ENCODE assay signal across 10 cellular contexts in genomic region chr3:57864853-57865252, GRCh38.
DNase-seq lines count a peak whose midpoint lies in the region; ATAC-seq and TF ChIP-seq lines count a peak whose summit lies in the region.
"Had no signal": no experiment of that assay in that cellular context is flagged by ENCODE, and none has a peak within 500 bp of the region (broad histone marks: within the 10 kb centered on the region; RNA-seq: fewer than 3 reads in every experiment).

No MANE protein-coding gene starts in this region.

- H3K36me3 ChIP-seq in right atrium auricular region, result peaks cover 14% of the 10 kb centered on the region
- peaks cover 0 to 29% of the 10 kb centered on the region in 2 donors for H3K36me3 ChIP-seq in adrenal gland (replicated peaks in 1 of 2)

- no peak for DNase-seq in right atrium auricular region (ENCODE audit: low spot score)
- DNase-seq in right cardiac atrium, result no peak
- DNase-seq in adrenal gland, result no peak
- DNase-seq in hepatic stellate cell (ENCODE audit: low spot score), result peak; percentile 13
- no peak for DNase-seq in activated T-cell treated with anti-CD3 and anti-CD28 coated beads, Interleukin-2, amount 50 U/mL, for 48 hours
- DNase-seq in stimulated activated CD4-positive, alpha-beta T cell treated with anti-CD3 and anti-CD28 coated beads, Interleukin-2, amount 100 ng/mL, for 48 hours, result no peak
- no peak for DNase-seq in activated naive CD4-positive, alpha-beta T cell treated with anti-CD3 and anti-CD28 coated beads, Interleukin-2, amount 50 U/mL, for 72 hours (ENCODE audit: low spot score in 2 of 2)
- DNase-seq: CD8-positive, alpha-beta memory T cell; T-cell had no signal

- H3K27ac ChIP-seq in right atrium auricular region, result no peak overlapping the region
- no peak overlapping the region for H3K27ac ChIP-seq in right cardiac atrium (ENCODE audit: low read length)
- no peak overlapping the region for H3K27ac ChIP-seq in adrenal gland

- H3K27me3 ChIP-seq in right atrium auricular region (no peaks in the 10 kb centered on the region), right cardiac atrium (ENCODE audit: control insufficient read depth, insufficient read depth) (no peaks in the 10 kb centered on the region), adrenal gland (no peaks in the 10 kb centered on the region)

- H3K9me3 ChIP-seq in right atrium auricular region (no peaks in the 10 kb centered on the region), right cardiac atrium (ENCODE audit: control insufficient read depth, low read length) (no peaks in the 10 kb centered on the region), adrenal gland (replicated peaks in 1 of 3) (no peaks in the 10 kb centered on the region)

- H3K27ac Mint-ChIP-seq in activated naive CD4-positive, alpha-beta T cell treated with anti-CD3 and anti-CD28 coated beads, Interleukin-2, amount 50 U/mL, for 72 hours, result no peak overlapping the region
- H3K27ac Mint-ChIP-seq: T-cell had no signal

- H3K4me3 ChIP-seq in right atrium auricular region, result no peak overlapping the region
- H3K4me3 ChIP-seq in right cardiac atrium (ENCODE audit: low read length), result no peak overlapping the region
- H3K4me3 ChIP-seq in adrenal gland, result no peak overlapping the region

- TF ChIP-seq POLR2A in adrenal gland (IDR thresholded peaks at IDR 0.05), result no peak

- intact Hi-C loops in right cardiac atrium (cut with DNase I) (no loop called here), adrenal gland (cut with DNase I) (no loop called here)

- H3K4me1 ChIP-seq in right atrium auricular region, result no peaks in the 10 kb centered on the region
- no peaks in the 10 kb centered on the region for H3K4me1 ChIP-seq in right cardiac atrium (ENCODE audit: control insufficient read depth, insufficient read depth, low read length)
- H3K4me1 ChIP-seq in adrenal gland (replicated peaks in 1 of 2), result no peaks in the 10 kb centered on the region

- H3K9me3 Mint-ChIP-seq in activated naive CD4-positive, alpha-beta T cell treated with anti-CD3 and anti-CD28 coated beads, Interleukin-2, amount 50 U/mL, for 72 hours, result no peaks in the 10 kb centered on the region
- H3K9me3 Mint-ChIP-seq: CD8-positive, alpha-beta memory T cell; T-cell had no signal

- ATAC-seq in right cardiac atrium (no peak), GM21723 (IDR thresholded peaks at IDR 0.05; ENCODE audit: unreplicated experiment) (no peak)
- ATAC-seq in activated naive CD4-positive, alpha-beta T cell treated with anti-CD3 and anti-CD28 coated beads, Interleukin-2, amount 50 U/mL, for 72 hours, result no peak
- ATAC-seq: T-cell had no signal

- H3K36me3 Mint-ChIP-seq in activated naive CD4-positive, alpha-beta T cell treated with anti-CD3 and anti-CD28 coated beads, Interleukin-2, amount 50 U/mL, for 72 hours, result peaks cover 4 to 8% of the 10 kb centered on the region in 2 donors

- TF ChIP-seq CTCF in right atrium auricular region (IDR thresholded peaks at IDR 0.05) (peak; percentile 41 to 60), adrenal gland (IDR thresholded peaks at IDR 0.05) (peak; percentile 31 to 53 (median 38))

- 6% methylated on average over 1 of the region's 1 CpG for WGBS in right cardiac atrium
- WGBS in adrenal gland, 4 donors, result 4 to 17% (median 9%) methylated on average over 1 of the region's 1 CpG
